In the genomic region with DNA sequence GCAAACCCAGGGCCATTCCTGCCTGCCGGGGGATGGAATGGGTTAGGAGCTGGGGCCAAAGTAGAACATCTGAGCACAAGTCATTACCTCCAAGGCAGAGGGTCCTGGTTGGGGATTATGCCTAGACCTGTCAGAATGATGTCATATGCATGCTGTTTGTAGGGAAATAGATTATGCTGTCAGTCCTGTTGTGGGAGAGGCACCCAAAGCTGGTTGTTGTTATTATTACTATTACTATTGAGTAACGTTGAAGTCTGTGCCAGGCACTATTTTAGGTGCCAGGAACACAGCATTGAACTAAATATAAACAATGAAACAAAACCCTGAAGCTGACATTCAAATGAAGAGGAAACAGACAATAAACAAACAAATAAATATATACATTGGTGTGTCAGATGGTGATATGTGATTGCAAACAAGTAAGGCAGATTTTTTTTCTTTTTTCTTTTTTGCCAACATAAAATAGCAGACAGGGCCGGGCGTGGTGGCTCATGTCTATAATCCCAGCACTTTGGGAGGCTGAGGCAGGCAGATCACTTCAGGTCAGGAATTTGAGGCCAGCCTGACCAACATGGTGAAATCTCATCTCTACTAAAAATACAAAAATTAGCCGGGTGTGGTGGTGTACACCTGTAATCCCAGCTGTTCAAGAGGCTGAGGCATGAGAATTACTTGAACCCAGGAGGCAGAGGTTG, we compare ENCODE assay signal across 8 cellular contexts. TPM values are rescaled to one million over a fixed set of nuclear protein-coding genes. Genes with fewer than 3 reads are reported as not detected.
DNase-seq lines count a peak whose midpoint lies in the region; ATAC-seq and TF ChIP-seq lines count a peak whose summit lies in the region.
"Had no signal": no experiment of that assay in that cellular context is flagged by ENCODE, and none has a peak within 500 bp of the region (broad histone marks: within the 10 kb centered on the region; RNA-seq: fewer than 3 reads in every experiment).

No MANE protein-coding gene starts in this region.

- H3K9me3 Mint-ChIP-seq in GM23338: no peaks in the 10 kb centered on the region
- H3K9me3 Mint-ChIP-seq in stimulated activated effector memory CD8-positive, alpha-beta T cell treated with anti-CD3 and anti-CD28 coated beads, Interleukin-12 subunit alpha, Interleukin-12 subunit beta, amount 100 ng/mL, for 72 hours: no peaks in the 10 kb centered on the region

- H3K36me3 Mint-ChIP-seq in GM23338 (ENCODE audit: low read depth) (peaks cover 27% of the 10 kb centered on the region), T-helper 17 cell (ENCODE audit: low read depth) (no peaks in the 10 kb centered on the region)
- H3K36me3 Mint-ChIP-seq in stimulated activated effector memory CD8-positive, alpha-beta T cell treated with anti-CD3 and anti-CD28 coated beads, Interleukin-12 subunit alpha, Interleukin-12 subunit beta, amount 100 ng/mL, for 72 hours: peaks cover 45% of the 10 kb centered on the region

- no peak overlapping the region for H2AFZ ChIP-seq in GM23338

- H3K79me2 ChIP-seq in GM23338 (replicated peaks; ENCODE audit: insufficient read depth): peaks cover 18% of the 10 kb centered on the region

- H3K36me3 ChIP-seq in GM23338 (ENCODE audit: insufficient read depth): no peaks in the 10 kb centered on the region
- H3K36me3 ChIP-seq: MG63 had no signal

- no peak overlapping the region for H3K27ac ChIP-seq in GM23338 (ENCODE audit: low read depth)

- H3K4me3 Mint-ChIP-seq in GM23338: peak overlapping the region; percentile 91
- peak overlapping the region; percentile 97 for H3K4me3 Mint-ChIP-seq in T-helper 17 cell
- H3K4me3 Mint-ChIP-seq in stimulated activated effector memory CD8-positive, alpha-beta T cell treated with anti-CD3 and anti-CD28 coated beads, Interleukin-12 subunit alpha, Interleukin-12 subunit beta, amount 100 ng/mL, for 72 hours: peak overlapping the region; percentile 93

- H3K4me1 ChIP-seq in GM23338 (ENCODE audit: insufficient read depth): peaks cover 14% of the 10 kb centered on the region; the same call in 1 of the 2 replicates

- H3K4me3 ChIP-seq in GM23338: peak overlapping the region; percentile 91; the same call in 1 of the 2 replicates
- H3K4me3 ChIP-seq in fibroblast of pulmonary artery (replicated peaks; ENCODE audit: low read depth, low read length): peak overlapping the region; percentile 69
- H3K4me3 ChIP-seq: MG63 had no signal

- no peaks in the 10 kb centered on the region for H3F3A ChIP-seq in GM23338 (replicated peaks; ENCODE audit: low read depth)

- ATAC-seq in GM23338 (no peak), T-helper 17 cell (no peak), HG03565 (IDR thresholded peaks at IDR 0.05; ENCODE audit: unreplicated experiment) (no peak)
- ATAC-seq in stimulated activated effector memory CD8-positive, alpha-beta T cell treated with anti-CD3 and anti-CD28 coated beads, Interleukin-12 subunit alpha, Interleukin-12 subunit beta, amount 100 ng/mL, for 72 hours: no peak

- H3K27ac Mint-ChIP-seq in GM23338 (no peak overlapping the region), T-helper 17 cell (peak overlapping the region; percentile 88)
- peak overlapping the region; percentile 92 for H3K27ac Mint-ChIP-seq in stimulated activated effector memory CD8-positive, alpha-beta T cell treated with anti-CD3 and anti-CD28 coated beads, Interleukin-12 subunit alpha, Interleukin-12 subunit beta, amount 100 ng/mL, for 72 hours

- DNase-seq in GM23338 (ENCODE audit: low spot score) (no peak), T-helper 17 cell (no peak), fibroblast of pulmonary artery (ENCODE audit: low read depth) (no peak), NCI-H2196 (lab: John Stamatoyannopoulos, UW; ENCODE audit: unreplicated experiment) (no peak), inferior parietal cortex (ENCODE audit: extremely low spot score) (no peak)
- no peak for DNase-seq in stimulated activated effector memory CD8-positive, alpha-beta T cell treated with anti-CD3 and anti-CD28 coated beads, Interleukin-12 subunit alpha, Interleukin-12 subunit beta, amount 100 ng/mL, for 72 hours (ENCODE audit: low spot score in 2 of 2)
- DNase-seq: MG63 had no signal

- H3K4me1 Mint-ChIP-seq in GM23338 (peaks cover 19% of the 10 kb centered on the region), T-helper 17 cell (peaks cover 38% of the 10 kb centered on the region)
- peaks cover 50% of the 10 kb centered on the region for H3K4me1 Mint-ChIP-seq in stimulated activated effector memory CD8-positive, alpha-beta T cell treated with anti-CD3 and anti-CD28 coated beads, Interleukin-12 subunit alpha, Interleukin-12 subunit beta, amount 100 ng/mL, for 72 hours

- no peaks in the 10 kb centered on the region for H3K27me3 ChIP-seq in GM23338 (ENCODE audit: insufficient read depth)
- H3K27me3 ChIP-seq: MG63 had no signal

- H3K4me2 ChIP-seq in GM23338: peak overlapping the region; percentile 97

- H3K27me3 Mint-ChIP-seq in GM23338 (ENCODE audit: insufficient read depth, low read depth, poor library complexity): peaks cover 21% of the 10 kb centered on the region
- H3K27me3 Mint-ChIP-seq in T-helper 17 cell: no peaks in the 10 kb centered on the region

- no peaks in the 10 kb centered on the region for H3K9me3 ChIP-seq in T-helper 17 cell (ENCODE audit: control insufficient read depth, low read length, poor library complexity, severe bottlenecking)
- H3K9me3 ChIP-seq: MG63 had no signal

- TF ChIP-seq CTCF in GM23338 (conservative IDR thresholded peaks at IDR 0.05; ENCODE audit: low read depth in 2 of 2) (no peak), fibroblast of pulmonary artery (IDR thresholded peaks at IDR 0.05; ENCODE audit: low read length, missing control alignments) (no peak)

- peaks cover 2% of the 10 kb centered on the region; the same call in 1 of the 2 replicates for H4K20me1 ChIP-seq in GM23338 (replicated peaks; ENCODE audit: insufficient read depth)

- H3K9me2 ChIP-seq in GM23338 (ENCODE audit: insufficient read depth): no peaks in the 10 kb centered on the region

TF ChIP-seq in GM23338, 12 proteins besides CTCF, POLR2A, EP300 and RAD21 (continues in another document):
- TF ChIP-seq NANOG (IDR thresholded peaks at IDR 0.05; ENCODE audit: borderline replicate concordance): no peak
- TF ChIP-seq EZH2phosphoT487 (IDR thresholded peaks at IDR 0.05; ENCODE audit: unreplicated experiment): no peak
- no peak for TF ChIP-seq ZNF114 (CRISPR knock-in tag; IDR thresholded peaks at IDR 0.05)

RNA-seq across cellular contexts. Expression of gene P4HTM, which starts 2.0 kb away (rescaled TPM):
- 22.1 and 28.7 TPM in 2 replicates for total RNA-seq in GM23338 (2014; rRNA removed; shearing (Covaris generic))
- 15.9 and 17.9 TPM in 2 replicates for polyA plus RNA-seq in GM23338 (2016; fragmentation: Nextera tagmentation; extraction: Ambion mirVana)
- total RNA-seq in T-helper 17 cell: 10 to 100 TPM; 37.8 to 43.2 TPM

RNA-seq across cellular contexts. Expression of gene WDR6, which starts 15.2 kb away (rescaled TPM):
- total RNA-seq in GM23338 (2014; rRNA removed; shearing (Covaris generic)): 151 and 156 TPM in 2 replicates
- 76.5 and 83.7 TPM in 2 replicates for polyA plus RNA-seq in GM23338 (2016; fragmentation: Nextera tagmentation; extraction: Ambion mirVana)
- total RNA-seq in T-helper 17 cell: 100 to 1,000 TPM; 181 to 202 TPM

RNA-seq across cellular contexts. Expression of gene DALRD3, which starts 26.4 kb away (rescaled TPM):
- 38.0 and 57.7 TPM in 2 replicates for total RNA-seq in GM23338 (2014; rRNA removed; shearing (Covaris generic))
- polyA plus RNA-seq in GM23338 (2016; fragmentation: Nextera tagmentation; extraction: Ambion mirVana): 31.0 and 31.3 TPM in 2 replicates
- total RNA-seq in T-helper 17 cell: 10 to 100 TPM; 21.2 to 27.4 TPM

RNA-seq across cellular contexts. Expression of gene NDUFAF3, which starts 29.9 kb away (rescaled TPM):
- total RNA-seq in GM23338 (2014; rRNA removed; shearing (Covaris generic)): 32.3 and 49.9 TPM in 2 replicates
- 118 and 122 TPM in 2 replicates for polyA plus RNA-seq in GM23338 (2016; fragmentation: Nextera tagmentation; extraction: Ambion mirVana)
- 10 to 100 TPM; 61.3 to 62.9 TPM for total RNA-seq in T-helper 17 cell

RNA-seq across cellular contexts. Expression of gene IMPDH2, which starts 37.2 kb away (rescaled TPM):
- total RNA-seq in GM23338 (2014; rRNA removed; shearing (Covaris generic)): 297 and 314 TPM in 2 replicates
- 198 and 216 TPM in 2 replicates for polyA plus RNA-seq in GM23338 (2016; fragmentation: Nextera tagmentation; extraction: Ambion mirVana)
- total RNA-seq in T-helper 17 cell: 100 to 1,000 TPM in 1 of 2 donors, 10 to 100 TPM in 1; 96.8 to 108 TPM
